In the genomic region with DNA sequence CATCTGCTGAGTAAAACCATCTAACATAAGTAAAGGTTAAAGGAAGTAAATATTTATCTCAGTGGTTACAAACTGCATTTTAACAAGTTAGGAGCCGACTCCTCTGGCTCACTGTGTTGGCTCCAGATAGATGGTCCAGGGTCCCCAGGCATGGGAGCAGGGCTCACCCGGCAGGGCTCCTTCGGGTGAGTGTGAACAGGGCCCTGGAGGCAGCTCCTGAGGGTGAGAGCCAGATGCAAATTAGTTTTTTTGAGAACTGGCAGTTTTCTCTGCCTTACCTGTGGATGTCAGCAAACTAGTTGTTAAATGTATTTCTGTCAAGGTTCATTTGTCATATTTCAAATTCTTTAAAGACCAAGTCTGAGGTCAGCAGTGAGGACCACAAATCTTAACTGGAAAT, we compare ENCODE assay signal across 28 cellular contexts. TPM values are rescaled to one million over a fixed set of nuclear protein-coding genes. Genes with fewer than 3 reads are reported as not detected.
DNase-seq lines count a peak whose midpoint lies in the region; ATAC-seq, FAIRE-seq and TF ChIP-seq lines count a peak whose summit lies in the region.
"Had no signal": no experiment of that assay in that cellular context is flagged by ENCODE, and none has a peak within 500 bp of the region (broad histone marks: within the 10 kb centered on the region; RNA-seq: fewer than 3 reads in every experiment).

No MANE protein-coding gene starts in this region.

- no peak overlapping the region for H3K4me2 ChIP-seq in GM12878 (ENCODE audit: control insufficient read depth, insufficient read depth)

- POLR2A ChIA-PET in GM12878 (lab: Charles Lee): no interaction called here

- TF ChIP-seq POLR2A in GM12878 (IDR thresholded peaks at IDR 0.05; ENCODE audit: low read depth, low read length): no peak

- H3K9ac ChIP-seq in GM12878 (ENCODE audit: control insufficient read depth, insufficient read depth, low read length): no peak overlapping the region

- no peak overlapping the region for H3K4me3 ChIP-seq in GM12878
- H3K4me3 ChIP-seq: breast epithelium, mucosa of descending colon, right lobe of liver, vagina had no signal

- H3K27ac Mint-ChIP-seq in natural killer cell treated with Interleukin-12 subunit alpha and Interleukin-12 subunit beta and Interleukin-15 and Interleukin-18, amount 100 ng/mL, for 72 hours: no peak overlapping the region
- H3K27ac Mint-ChIP-seq in natural killer cell: no peak overlapping the region
- H3K27ac Mint-ChIP-seq: activated naive CD4-positive, alpha-beta T cell treated with anti-CD3 and anti-CD28 coated beads for 36 hours; B cell; stimulated activated naive CD8-positive, alpha-beta T cell treated with anti-CD3 and anti-CD28 coated beads, Interleukin-15, Interleukin-2, amounts not matched to agents 100 ng/mL and 50 ng/mL, for 24 hours had no signal

- H3K27me3 Mint-ChIP-seq in natural killer cell treated with Interleukin-12 subunit alpha and Interleukin-12 subunit beta and Interleukin-15 and Interleukin-18, amount 100 ng/mL, for 72 hours: peaks cover 0 to 7% of the 10 kb centered on the region in 2 donors
- H3K27me3 Mint-ChIP-seq in natural killer cell (ENCODE audit: low read depth in 2 of 2): no peaks in the 10 kb centered on the region
- H3K27me3 Mint-ChIP-seq: B cell; stimulated activated naive CD8-positive, alpha-beta T cell treated with anti-CD3 and anti-CD28 coated beads, Interleukin-15, Interleukin-2, amounts not matched to agents 100 ng/mL and 50 ng/mL, for 24 hours had no signal

- H3K36me3 ChIP-seq in GM12878 (ENCODE audit: control insufficient read depth in 2 of 2, insufficient read depth in 2 of 2, low read length in 1 of 2): no peaks in the 10 kb centered on the region
- H3K36me3 ChIP-seq: breast epithelium, right lobe of liver, vagina had no signal

- no peaks in the 10 kb centered on the region for H3K9me3 Mint-ChIP-seq in natural killer cell treated with Interleukin-12 subunit alpha and Interleukin-12 subunit beta and Interleukin-15 and Interleukin-18, amount 100 ng/mL, for 72 hours
- H3K9me3 Mint-ChIP-seq in natural killer cell: no peaks in the 10 kb centered on the region
- H3K9me3 Mint-ChIP-seq: activated naive CD4-positive, alpha-beta T cell treated with anti-CD3 and anti-CD28 coated beads for 36 hours; activated T-cell treated with anti-CD3 and anti-CD28 coated beads, Interleukin-2, amount 50 U/mL, for 4 hours; stimulated activated naive CD8-positive, alpha-beta T cell treated with anti-CD3 and anti-CD28 coated beads, Interleukin-15, Interleukin-2, amounts not matched to agents 100 ng/mL and 50 ng/mL, for 24 hours had no signal

- intact Hi-C loops in natural killer cell (cut with micrococcal nuclease): no loop called here
- intact Hi-C loops in GM12878 (cut with micrococcal nuclease; ENCODE audit: unreplicated experiment): no loop called here

- TF ChIP-seq RAD21 in GM12878 (IDR thresholded peaks at IDR 0.05; ENCODE audit: insufficient read depth, low read depth, low read length): no peak

- H3K36me3 Mint-ChIP-seq in natural killer cell treated with Interleukin-12 subunit alpha and Interleukin-12 subunit beta and Interleukin-15 and Interleukin-18, amount 100 ng/mL, for 72 hours: no peaks in the 10 kb centered on the region
- H3K36me3 Mint-ChIP-seq in natural killer cell: no peaks in the 10 kb centered on the region

- DNase-seq in natural killer cell treated with Interleukin-12 subunit alpha and Interleukin-12 subunit beta and Interleukin-15 and Interleukin-18, amount 100 ng/mL, for 72 hours (ENCODE audit: low spot score): peak; percentile 50
- DNase-seq in natural killer cell (no peak), GM12878 (ENCODE audit: low read depth, low spot score) (no peak), renal cortical epithelial cell (ENCODE audit: low read depth) (peak; percentile 13), NCI-H2171 treated with DMSO at 0.1 percent for 48 hours (lab: John Stamatoyannopoulos, UW) (no peak), cortex of kidney (lab: John Stamatoyannopoulos, UW) (no peak), islet precursor cell (no peak)
- DNase-seq: activated CD4-positive, alpha-beta T cell treated with anti-CD3 and anti-CD28 coated beads for 4 hours; activated naive CD4-positive, alpha-beta T cell treated with anti-CD3 and anti-CD28 coated beads for 36 hours; activated T-cell treated with anti-CD3 and anti-CD28 coated beads, Interleukin-2, amount 50 U/mL, for 4 hours; amygdala; effector CD8-positive, alpha-beta T cell; hippocampal formation; mucosa of descending colon; NCI-H1092; NCI-H1930; right lobe of liver; T-helper 2 cell had no signal

- no peaks in the 10 kb centered on the region; the same call in 1 of the 2 replicates for H4K20me1 ChIP-seq in GM12878 (ENCODE audit: control insufficient read depth, insufficient read depth)

- TF ChIP-seq CTCF in natural killer cell (IDR thresholded peaks at IDR 0.05) (no peak), GM12878 (IDR thresholded peaks at IDR 0.05 in 2 of 3, conservative IDR thresholded peaks at IDR 0.05 in 1 of 3; ENCODE audit: control insufficient read depth in 2 of 3, extremely low read depth in 1 of 3, insufficient read depth in 1 of 3, low read depth in 3 of 3, low read length in 3 of 3) (no peak)

- no peaks in the 10 kb centered on the region for H3K4me1 Mint-ChIP-seq in natural killer cell treated with Interleukin-12 subunit alpha and Interleukin-12 subunit beta and Interleukin-15 and Interleukin-18, amount 100 ng/mL, for 72 hours (ENCODE audit: low read depth in 2 of 2)
- H3K4me1 Mint-ChIP-seq in natural killer cell: no peaks in the 10 kb centered on the region
- H3K4me1 Mint-ChIP-seq: B cell had no signal

- SMC1A ChIA-PET in GM12878 (lab: Charles Lee; ENCODE audit: uncharacterized antibody, unreplicated experiment): no interaction called here

- H3K79me2 ChIP-seq in GM12878 (ENCODE audit: control insufficient read depth, insufficient read depth, low read length): no peaks in the 10 kb centered on the region

- no peak overlapping the region for H3K27ac ChIP-seq in GM12878 (ENCODE audit: control insufficient read depth, insufficient read depth)
- H3K27ac ChIP-seq: breast epithelium, HL-60, right lobe of liver, vagina had no signal

- no peak for FAIRE-seq in GM12878 (lab: Jason Lieb, UNC)
- FAIRE-seq: frontal cortex, GM12891, GM19239 had no signal

- peak overlapping the region; percentile 5; the same call in 1 of the 2 replicates for H2AFZ ChIP-seq in GM12878 (ENCODE audit: control insufficient read depth, low read depth, low read length)

- peaks cover 28% of the 10 kb centered on the region for H3K4me1 ChIP-seq in GM12878 (ENCODE audit: control insufficient read depth, insufficient read depth, low read length)
- H3K4me1 ChIP-seq: breast epithelium, right lobe of liver, vagina had no signal

- H3K27me3 ChIP-seq in GM12878 (replicated peaks in 1 of 2; ENCODE audit: control insufficient read depth in 2 of 2, insufficient read depth in 2 of 2, low read length in 1 of 2): no peaks in the 10 kb centered on the region
- H3K27me3 ChIP-seq: breast epithelium, right lobe of liver, vagina had no signal

- CTCF ChIA-PET in GM12878 (lab: Yijun Ruan, JAX): no interaction called here

- no peak for TF ChIP-seq EP300 in GM12878 (IDR thresholded peaks at IDR 0.05; ENCODE audit: borderline replicate concordance in 1 of 2, control insufficient read depth in 1 of 2, low read depth in 2 of 2, low read length in 2 of 2)

- RAD21 ChIA-PET in GM12878 (lab: Charles Lee; ENCODE audit: unreplicated experiment): no interaction called here

- 11% methylated on average over 3 of the region's 3 CpGs for WGBS in GM12878 (ENCODE audit: insufficient coverage, insufficient replicate concordance, low lambda C conversion rate, missing lambda C conversion rate)

- no peak overlapping the region for H3K4me3 Mint-ChIP-seq in natural killer cell treated with Interleukin-12 subunit alpha and Interleukin-12 subunit beta and Interleukin-15 and Interleukin-18, amount 100 ng/mL, for 72 hours
- H3K4me3 Mint-ChIP-seq in natural killer cell: no peak overlapping the region
- H3K4me3 Mint-ChIP-seq: activated naive CD4-positive, alpha-beta T cell treated with anti-CD3 and anti-CD28 coated beads for 36 hours; activated T-cell treated with anti-CD3 and anti-CD28 coated beads, Interleukin-2, amount 50 U/mL, for 4 hours; B cell; stimulated activated naive CD8-positive, alpha-beta T cell treated with anti-CD3 and anti-CD28 coated beads, Interleukin-15, Interleukin-2, amounts not matched to agents 100 ng/mL and 50 ng/mL, for 24 hours had no signal

- ATAC-seq in natural killer cell treated with Interleukin-12 subunit alpha and Interleukin-12 subunit beta and Interleukin-15 and Interleukin-18, amount 100 ng/mL, for 72 hours: no peak
- ATAC-seq in natural killer cell (no peak), HG02885 (IDR thresholded peaks at IDR 0.05; ENCODE audit: poor library complexity, unreplicated experiment) (peak; percentile 38), GM12878 (peak; percentile 59)
- ATAC-seq: activated T-cell treated with anti-CD3 and anti-CD28 coated beads, Interleukin-2, amount 50 U/mL, for 4 hours; mucosa of descending colon; Panc1; right lobe of liver had no signal

- BruUV-seq in GM12878 (replicated peaks; lab: Mats Ljungman, UMichigan): no TSS peak

- in situ Hi-C loops in GM12878 (cut with MboI): no loop called here

- no peaks in the 10 kb centered on the region for H3K9me3 ChIP-seq in GM12878 (replicated peaks; ENCODE audit: control insufficient read depth, insufficient read depth, low read length)
- H3K9me3 ChIP-seq: breast epithelium, mucosa of descending colon, right lobe of liver, vagina had no signal

RNA-seq across cellular contexts. Expression of a gene that starts 21.5 kb away (rescaled TPM):
- total RNA-seq in natural killer cell treated with Interleukin-12 subunit alpha and Interleukin-12 subunit beta and Interleukin-15 and Interleukin-18, amount 100 ng/mL, for 72 hours: under 1 TPM in 1 of 2 donors, not detected in 1; 0.07 TPM
- under 1 TPM in 2 of 3 donors, not detected in 1; 0.11 to 0.33 TPM for total RNA-seq in natural killer cell
- total RNA-seq in GM12878 (2013; cell fraction: nucleolus; rRNA removed): 1.0 and 1.1 TPM in 2 replicates
- total RNA-seq in GM12878 (2014; rRNA removed): 0.73 and 1.1 TPM in 2 replicates
- 0.18 and 0.27 TPM in 2 replicates for total RNA-seq in GM12878 (2014; rRNA removed; fragmentation: Illumina TruSeq; extraction: Trizol)
- 0.48 and 0.59 TPM in 2 replicates for total RNA-seq in GM12878 (2021)
- 1.3 TPM for polyA plus RNA-seq in GM12878 (2011; ENCODE audit: low read depth)
- 0.58 and 0.75 TPM in 2 replicates for polyA plus RNA-seq in GM12878 (2011; rRNA removed)
- 0.52 and 0.59 TPM in 2 replicates for polyA plus RNA-seq in GM12878 (2011; cell fraction: cytosol; rRNA removed)
- polyA plus RNA-seq in GM12878 (2011; cell fraction: nucleus; rRNA removed): 2.4 and 3.6 TPM in 2 replicates
- polyA plus RNA-seq in GM12878 (2012): 2.0 and 3.1 TPM in 2 replicates
- 0.47 and 0.76 TPM in 2 replicates for polyA plus RNA-seq in GM12878 (2014; fragmentation: Illumina TruSeq; extraction: Trizol)
- polyA plus RNA-seq in GM12878 (2014; fragmentation: Nextera tagmentation; extraction: Ambion mirVana): under 1 TPM; 0.06 to 0.33 TPM
- polyA plus RNA-seq in GM12878 (2014; rRNA removed): 0.79 and 0.86 TPM in 2 replicates
- under 1 TPM; 0.82 to 0.98 TPM for polyA plus RNA-seq in GM12878 (2016; fragmentation: Nextera tagmentation; extraction: Ambion mirVana)
- 0.31 and 0.66 TPM in 2 replicates for polyA minus RNA-seq in GM12878 (2011; rRNA and poly(A)+ RNA removed)
- polyA minus RNA-seq in GM12878 (2011; cell fraction: cytosol; rRNA and poly(A)+ RNA removed): 0.73 and 1.3 TPM in 2 replicates
- polyA minus RNA-seq in GM12878 (2011; cell fraction: nucleus; rRNA and poly(A)+ RNA removed): 0.73 and 1.1 TPM in 2 replicates
- total RNA-seq in renal cortical epithelial cell: 20.0 and 38.4 TPM in 2 replicates
- total RNA-seq: B cell had no signal

Comparison
In these comparisons a context has a peak if more than half of its experiments do, and no peak if none do; other contexts are left out.
1. DNase-seq: peak in natural killer cell treated with Interleukin-12 subunit alpha and Interleukin-12 subunit beta and Interleukin-15 and Interleukin-18, amount 100 ng/mL, for 72 hours (single experiment) and renal cortical epithelial cell (single experiment); none in natural killer cell (single experiment), GM12878 (single experiment), NCI-H2171 treated with DMSO at 0.1 percent for 48 hours (single experiment), cortex of kidney (single experiment) and islet precursor cell (single experiment).
2. ATAC-seq: peak in HG02885 (single experiment) and GM12878 (single experiment); none in natural killer cell treated with Interleukin-12 subunit alpha and Interleukin-12 subunit beta and Interleukin-15 and Interleukin-18, amount 100 ng/mL, for 72 hours (0 of 2) and natural killer cell (0 of 3).